ENCODE assay signal across 2 cellular contexts in genomic region chr9:85077954-85078353, GRCh38.
TF ChIP-seq lines count a peak whose summit lies in the region.

No MANE protein-coding gene starts in this region.

TF ChIP-seq in GM23338, 12 proteins besides CTCF, POLR2A, EP300 and RAD21:
- TF ChIP-seq ZNF331 (CRISPR knock-in tag; IDR thresholded peaks at IDR 0.05; ENCODE audit: low read depth) (no peak), CREB1 (CRISPR knock-in tag; IDR thresholded peaks at IDR 0.05; ENCODE audit: low read depth) (no peak), NANOG (IDR thresholded peaks at IDR 0.05; ENCODE audit: borderline replicate concordance) (no peak), REST (IDR thresholded peaks at IDR 0.05; ENCODE audit: unreplicated experiment) (no peak), EZH2phosphoT487 (IDR thresholded peaks at IDR 0.05; ENCODE audit: unreplicated experiment) (no peak), POLR2AphosphoS5 (IDR thresholded peaks at IDR 0.05; ENCODE audit: low read depth) (no peak), ZNF462 (CRISPR knock-in tag; IDR thresholded peaks at IDR 0.05) (no peak), ETS1 (IDR thresholded peaks at IDR 0.05) (no peak), EZH2 (IDR thresholded peaks at IDR 0.05; ENCODE audit: low read depth, unreplicated experiment) (no peak), STAT1 (IDR thresholded peaks at IDR 0.05; ENCODE audit: unreplicated experiment) (no peak), ZNF114 (CRISPR knock-in tag; IDR thresholded peaks at IDR 0.05) (no peak), JUNB (IDR thresholded peaks at IDR 0.05; ENCODE audit: unreplicated experiment) (no peak)

TF ChIP-seq in SK-N-SH, 30 proteins besides CTCF, POLR2A, EP300 and RAD21:
- TF ChIP-seq GABPA (IDR thresholded peaks at IDR 0.05; ENCODE audit: low read depth) = no peak
- no peak for TF ChIP-seq USF1 (IDR thresholded peaks at IDR 0.05; ENCODE audit: borderline replicate concordance, low read depth)
- no peak for TF ChIP-seq MAX (IDR thresholded peaks at IDR 0.05; ENCODE audit: low read depth)
- no peak for TF ChIP-seq EZH2phosphoT487 (IDR thresholded peaks at IDR 0.05; ENCODE audit: borderline replicate concordance, low read depth)
- TF ChIP-seq CHD2 (IDR thresholded peaks at IDR 0.05; ENCODE audit: low read length, partially characterized antibody) = peak; percentile 58
- TF ChIP-seq NFIC (IDR thresholded peaks at IDR 0.05; ENCODE audit: borderline replicate concordance) = no peak
- TF ChIP-seq USF2 (IDR thresholded peaks at IDR 0.05; ENCODE audit: borderline replicate concordance, low read depth, low read length) = no peak
- no peak for TF ChIP-seq SIN3A (IDR thresholded peaks at IDR 0.05; ENCODE audit: borderline replicate concordance, low read depth, low read length)
- peak; percentile 82 for TF ChIP-seq RCOR1 (IDR thresholded peaks at IDR 0.05; ENCODE audit: low read length)
- peak; percentile 61; the same call in 1 of the 2 replicates for TF ChIP-seq FOXJ3 (CRISPR knock-in tag; IDR thresholded peaks at IDR 0.05)
- no peak; the same call in 1 of the 2 replicates for TF ChIP-seq SMC3 (IDR thresholded peaks at IDR 0.05; ENCODE audit: low read depth, low read length)
- peak; percentile 94 for TF ChIP-seq MXI1 (IDR thresholded peaks at IDR 0.05; ENCODE audit: low read depth, low read length)
- no peak for TF ChIP-seq TEAD4 (IDR thresholded peaks at IDR 0.05; ENCODE audit: borderline replicate concordance, insufficient read depth)
- peak; percentile 28 for TF ChIP-seq GATA2 (CRISPR knock-in tag; IDR thresholded peaks at IDR 0.05)
- no peak for TF ChIP-seq ELF1 (IDR thresholded peaks at IDR 0.05)
